In the genomic region with DNA sequence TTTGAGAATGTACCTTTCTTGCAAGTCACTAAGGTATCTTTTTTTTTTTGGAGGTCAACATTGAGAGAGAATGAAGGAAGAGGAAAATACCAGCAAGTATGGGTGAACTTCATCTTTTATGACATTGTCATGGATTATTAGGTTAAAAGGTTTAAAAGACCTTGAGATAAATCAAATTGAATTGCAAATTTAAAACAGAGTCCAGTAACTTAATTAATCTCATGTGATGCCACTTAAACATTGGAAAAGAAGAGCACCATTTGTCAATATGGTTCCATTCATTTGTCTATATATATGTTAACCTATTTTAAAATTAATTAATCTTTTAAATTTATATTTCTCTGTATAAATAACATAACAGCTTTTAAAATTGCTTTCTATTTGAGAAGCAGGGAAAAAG, we compare ENCODE assay signal across 1 cellular context.
TF ChIP-seq lines count a peak whose summit lies in the region.

No MANE protein-coding gene starts in this region.

TF ChIP-seq in WTC11, 78 proteins besides CTCF, POLR2A, EP300 and RAD21 (continued from another document):
- TF ChIP-seq, protein P1, sequence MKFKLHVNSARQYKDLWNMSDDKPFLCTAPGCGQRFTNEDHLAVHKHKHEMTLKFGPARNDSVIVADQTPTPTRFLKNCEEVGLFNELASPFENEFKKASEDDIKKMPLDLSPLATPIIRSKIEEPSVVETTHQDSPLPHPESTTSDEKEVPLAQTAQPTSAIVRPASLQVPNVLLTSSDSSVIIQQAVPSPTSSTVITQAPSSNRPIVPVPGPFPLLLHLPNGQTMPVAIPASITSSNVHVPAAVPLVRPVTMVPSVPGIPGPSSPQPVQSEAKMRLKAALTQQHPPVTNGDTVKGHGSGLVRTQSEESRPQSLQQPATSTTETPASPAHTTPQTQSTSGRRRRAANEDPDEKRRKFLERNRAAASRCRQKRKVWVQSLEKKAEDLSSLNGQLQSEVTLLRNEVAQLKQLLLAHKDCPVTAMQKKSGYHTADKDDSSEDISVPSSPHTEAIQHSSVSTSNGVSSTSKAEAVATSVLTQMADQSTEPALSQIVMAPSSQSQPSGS (CRISPR knock-in tag; IDR thresholded peaks at IDR 0.05; ENCODE audit: borderline replicate concordance, low read depth) = no peak
- no peak for TF ChIP-seq JUN (CRISPR knock-in tag; IDR thresholded peaks at IDR 0.05)
- TF ChIP-seq NR1H2 (CRISPR knock-in tag; IDR thresholded peaks at IDR 0.05) = no peak
